In the genomic region with DNA sequence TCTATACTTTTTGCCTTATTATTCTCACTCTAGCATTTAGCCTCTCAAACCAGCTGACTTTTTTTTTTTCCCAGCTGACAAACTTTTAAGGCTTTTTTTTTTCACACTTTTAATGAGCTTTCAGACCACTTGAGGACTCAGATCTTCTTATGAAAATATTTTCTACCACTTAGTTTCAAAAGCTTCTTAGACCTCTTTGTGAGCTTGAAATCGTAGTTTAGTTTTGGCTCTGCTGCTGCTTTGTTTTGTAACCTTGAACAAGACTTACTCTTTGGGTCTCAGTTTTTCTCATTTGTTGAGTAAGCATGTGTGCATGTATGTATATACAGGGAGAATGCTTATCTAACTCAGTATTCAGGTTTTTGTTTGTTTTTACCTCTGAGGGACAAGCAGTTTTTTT, we compare ENCODE assay signal across 10 cellular contexts. TPM values are rescaled to one million over a fixed set of nuclear protein-coding genes. Genes with fewer than 3 reads are reported as not detected.
DNase-seq lines count a peak whose midpoint lies in the region; ATAC-seq and TF ChIP-seq lines count a peak whose summit lies in the region.
"Had no signal": no experiment of that assay in that cellular context is flagged by ENCODE, and none has a peak within 500 bp of the region (broad histone marks: within the 10 kb centered on the region; RNA-seq: fewer than 3 reads in every experiment).

No MANE protein-coding gene starts in this region.

- H3K36me3 Mint-ChIP-seq in activated T-cell treated with anti-CD3 and anti-CD28 coated beads, Interleukin-2, amount 50 U/mL, for 4 hours (ENCODE audit: insufficient read depth) = no peaks in the 10 kb centered on the region

- H3K4me3 Mint-ChIP-seq in activated T-cell treated with anti-CD3 and anti-CD28 coated beads, Interleukin-2, amount 50 U/mL, for 4 hours = peak overlapping the region; percentile 19

- no peaks in the 10 kb centered on the region for H3K27me3 Mint-ChIP-seq in activated T-cell treated with anti-CD3 and anti-CD28 coated beads, Interleukin-2, amount 50 U/mL, for 4 hours (ENCODE audit: low read depth)

- H3K4me3 ChIP-seq in astrocyte of the spinal cord (ENCODE audit: low read depth, low read length) (peak overlapping the region; percentile 30), liver (ENCODE audit: low read depth in 1 of 3, low read length in 3 of 3) (peak overlapping the region in 2 of 3 donors; percentile 6 to 14), tibial artery (peak overlapping the region; percentile 91 to 92)
- H3K4me3 ChIP-seq: SJSA1 had no signal

- no peaks in the 10 kb centered on the region for H3K9me3 ChIP-seq in liver (ENCODE audit: control insufficient read depth in 4 of 4, low read length in 3 of 4)
- no peaks in the 10 kb centered on the region for H3K9me3 ChIP-seq in tibial artery
- H3K9me3 ChIP-seq: SJSA1 had no signal

- intact Hi-C loops in tibial artery (cut with DNase I; ENCODE audit: low total_unique reads) = loop anchor here (10.0 kb wide), 1 partner anchor 383 kb away; the partner anchor contains the start of gene FAM117B

- peaks cover 5 to 29% (median 24%) of the 10 kb centered on the region in 4 donors for H3K4me1 ChIP-seq in liver (ENCODE audit: control insufficient read depth in 4 of 4, insufficient read depth in 4 of 4, low read length in 3 of 4)
- peaks cover 0 to 40% (median 8%) of the 10 kb centered on the region in 4 donors for H3K4me1 ChIP-seq in tibial artery

- in situ Hi-C loops in astrocyte of the spinal cord (cut with HindIII; ENCODE audit: low sequenced_read_pairs) = no loop called here

- DNase-seq in activated T-cell treated with anti-CD3 and anti-CD28 coated beads, Interleukin-2, amount 50 U/mL, for 4 hours = no peak
- DNase-seq in activated T-cell treated with anti-CD3 and anti-CD28 coated beads, Interleukin-2, amount 50 U/mL, for 48 hours = no peak
- DNase-seq in astrocyte of the spinal cord (ENCODE audit: low read depth, low spot score) (peak; percentile 36), tibial artery (no peak), T1000 (lab: John Stamatoyannopoulos, UW) (no peak), NOMO-1 (lab: John Stamatoyannopoulos, UW; ENCODE audit: unreplicated experiment in 2 of 2) (no peak)
- DNase-seq: stimulated activated naive CD4-positive, alpha-beta T cell treated with Interleukin-2 at 50 U/mL for 16 hours had no signal

- no peaks in the 10 kb centered on the region for H3K9me3 Mint-ChIP-seq in activated T-cell treated with anti-CD3 and anti-CD28 coated beads, Interleukin-2, amount 50 U/mL, for 4 hours

- TF ChIP-seq RAD21 in liver (IDR thresholded peaks at IDR 0.05) = no peak

- H3K4me1 Mint-ChIP-seq in activated T-cell treated with anti-CD3 and anti-CD28 coated beads, Interleukin-2, amount 50 U/mL, for 4 hours (ENCODE audit: low read depth) = peaks cover 35% of the 10 kb centered on the region

- ATAC-seq in activated T-cell treated with anti-CD3 and anti-CD28 coated beads, Interleukin-2, amount 50 U/mL, for 4 hours = no peak
- ATAC-seq in HG02759 (IDR thresholded peaks at IDR 0.05; ENCODE audit: unreplicated experiment) = no peak

- WGBS in liver = 14% methylated on average over 1 of the region's 1 CpG

- H3K27ac ChIP-seq in liver (ENCODE audit: low read depth in 1 of 2, low read length in 2 of 2) (no peak overlapping the region), tibial artery (peak overlapping the region; percentile 94 to 97)
- H3K27ac ChIP-seq: SJSA1 had no signal

- TF ChIP-seq CTCF in astrocyte of the spinal cord (IDR thresholded peaks at IDR 0.05; ENCODE audit: low read depth, low read length) (no peak), liver (IDR thresholded peaks at IDR 0.05; ENCODE audit: low read depth, low read length, missing input control) (no peak), tibial artery (IDR thresholded peaks at IDR 0.05) (no peak)

- peak overlapping the region in 1 of 2 donors; percentile 53 for H3K9ac ChIP-seq in liver (ENCODE audit: low read depth in 1 of 2, low read length in 2 of 2)

- no peaks in the 10 kb centered on the region for H3K36me3 ChIP-seq in liver (ENCODE audit: control insufficient read depth in 4 of 4, insufficient read depth in 3 of 4, low read depth in 1 of 4, low read length in 3 of 4)
- no peaks in the 10 kb centered on the region for H3K36me3 ChIP-seq in tibial artery

- H3K27me3 ChIP-seq in liver (ENCODE audit: control insufficient read depth in 4 of 4, insufficient read depth in 4 of 4, low read length in 3 of 4) = no peaks in the 10 kb centered on the region
- H3K27me3 ChIP-seq in tibial artery = no peaks in the 10 kb centered on the region
- H3K27me3 ChIP-seq: SJSA1 had no signal

TF ChIP-seq in liver, 16 proteins besides CTCF, POLR2A, EP300 and RAD21:
- TF ChIP-seq RXRA (IDR thresholded peaks at IDR 0.05) (no peak), ATF3 (IDR thresholded peaks at IDR 0.05) (no peak), FOXA1 (IDR thresholded peaks at IDR 0.05) (no peak), NR2F2 (IDR thresholded peaks at IDR 0.05) (no peak), GABPA (IDR thresholded peaks at IDR 0.05 in 1 of 2, conservative IDR thresholded peaks at IDR 0.05 in 1 of 2) (no peak), YY1 (IDR thresholded peaks at IDR 0.05) (no peak), TAF1 (conservative IDR thresholded peaks at IDR 0.05) (no peak)
- TF ChIP-seq, protein P1, sequence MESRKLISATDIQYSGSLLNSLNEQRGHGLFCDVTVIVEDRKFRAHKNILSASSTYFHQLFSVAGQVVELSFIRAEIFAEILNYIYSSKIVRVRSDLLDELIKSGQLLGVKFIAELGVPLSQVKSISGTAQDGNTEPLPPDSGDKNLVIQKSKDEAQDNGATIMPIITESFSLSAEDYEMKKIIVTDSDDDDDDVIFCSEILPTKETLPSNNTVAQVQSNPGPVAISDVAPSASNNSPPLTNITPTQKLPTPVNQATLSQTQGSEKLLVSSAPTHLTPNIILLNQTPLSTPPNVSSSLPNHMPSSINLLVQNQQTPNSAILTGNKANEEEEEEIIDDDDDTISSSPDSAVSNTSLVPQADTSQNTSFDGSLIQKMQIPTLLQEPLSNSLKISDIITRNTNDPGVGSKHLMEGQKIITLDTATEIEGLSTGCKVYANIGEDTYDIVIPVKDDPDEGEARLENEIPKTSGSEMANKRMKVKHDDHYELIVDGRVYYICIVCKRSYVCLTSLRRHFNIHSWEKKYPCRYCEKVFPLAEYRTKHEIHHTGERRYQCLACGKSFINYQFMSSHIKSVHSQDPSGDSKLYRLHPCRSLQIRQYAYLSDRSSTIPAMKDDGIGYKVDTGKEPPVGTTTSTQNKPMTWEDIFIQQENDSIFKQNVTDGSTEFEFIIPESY (IDR thresholded peaks at IDR 0.05) = no peak

RNA-seq across cellular contexts. Expression of gene NBEAL1, which starts 3.5 kb away (rescaled TPM):
- 1 to 10 TPM; 3.5 to 5.1 (median 5.0) TPM for total RNA-seq in activated T-cell treated with anti-CD3 and anti-CD28 coated beads, Interleukin-2, amount 50 U/mL, for 4 hours
- 10 to 100 TPM; 12.0 to 47.9 TPM for total RNA-seq in liver
- 10 to 100 TPM in 1 of 2 donors, 1 to 10 TPM in 1; 4.4 to 22.1 TPM for polyA plus RNA-seq in liver

Comparison
In these comparisons a context has a peak if more than half of its experiments do, and no peak if none do; other contexts are left out.
1. H3K4me3 ChIP-seq: peak in every context shown above with its lines; median percentile 92 in tibial artery; 30 in astrocyte of the spinal cord; 10 in liver.
2. H3K27ac ChIP-seq: peak in tibial artery (2 of 2); none in liver (0 of 2).